Comparison of ENCODE assay signal across 24 cellular contexts in genomic region chr12:56529656-56530055, GRCh38. TPM values are rescaled to one million over a fixed set of nuclear protein-coding genes. Genes with fewer than 3 reads are reported as not detected.
DNase-seq lines count a peak whose midpoint lies in the region; ATAC-seq, FAIRE-seq and TF ChIP-seq lines count a peak whose summit lies in the region.
"Had no signal": no experiment of that assay in that cellular context is flagged by ENCODE, and none has a peak within 500 bp of the region (broad histone marks: within the 10 kb centered on the region; RNA-seq: fewer than 3 reads in every experiment).

No MANE protein-coding gene starts in this region.

- no peak for TF ChIP-seq POLR2A in transverse colon (IDR thresholded peaks at IDR 0.05)

- no peak for TF ChIP-seq CTCF in left ventricle myocardium inferior (IDR thresholded peaks at IDR 0.05; ENCODE audit: borderline replicate concordance)
- TF ChIP-seq CTCF in heart right ventricle (IDR thresholded peaks at IDR 0.05): no peak
- no peak for TF ChIP-seq CTCF in astrocyte (IDR thresholded peaks at IDR 0.05; ENCODE audit: insufficient read depth, low read depth, low read length)
- TF ChIP-seq CTCF in fibroblast of villous mesenchyme (IDR thresholded peaks at IDR 0.05; ENCODE audit: insufficient read depth, low read depth, low read length): no peak
- TF ChIP-seq CTCF in transverse colon (IDR thresholded peaks at IDR 0.05): no peak

- H3K36me3 Mint-ChIP-seq in astrocyte (ENCODE audit: low read depth, unreplicated experiment): peaks cover 4% of the 10 kb centered on the region
- H3K36me3 Mint-ChIP-seq: stimulated activated memory B cell treated with anti-CD40 and anti-IgM and Interleukin-4, amounts not matched to agents 10 μg/mL and 1 μg/mL and 100 μg/mL, for 72 hours had no signal

- H3K27me3 ChIP-seq in left ventricle myocardium inferior (ENCODE audit: low read depth) (no peaks in the 10 kb centered on the region), heart right ventricle (no peaks in the 10 kb centered on the region), astrocyte (ENCODE audit: insufficient read depth, low read length) (no peaks in the 10 kb centered on the region), transverse colon (no peaks in the 10 kb centered on the region)
- H3K27me3 ChIP-seq: cardiac muscle cell, tibial nerve had no signal

- H3K36me3 ChIP-seq in left ventricle myocardium inferior (no peaks in the 10 kb centered on the region), heart right ventricle (peaks cover 0 to 15% (median 0%) of the 10 kb centered on the region in 9 donors), astrocyte (ENCODE audit: insufficient read depth, low read length) (no peaks in the 10 kb centered on the region), transverse colon (no peaks in the 10 kb centered on the region)
- H3K36me3 ChIP-seq: cardiac muscle cell, tibial nerve had no signal

- H3K27me3 Mint-ChIP-seq in astrocyte (ENCODE audit: low read depth, unreplicated experiment): no peaks in the 10 kb centered on the region
- H3K27me3 Mint-ChIP-seq: B cell; stimulated activated memory B cell treated with anti-CD40 and anti-IgM and Interleukin-4, amounts not matched to agents 10 μg/mL and 1 μg/mL and 100 μg/mL, for 72 hours had no signal

- H3K9ac ChIP-seq in astrocyte (ENCODE audit: low read length): no peak overlapping the region

- H2AFZ ChIP-seq in astrocyte (ENCODE audit: low read depth, low read length): no peak overlapping the region

- peak overlapping the region; percentile 28 for H3K27ac ChIP-seq in left ventricle myocardium inferior (replicated peaks)
- no peak overlapping the region for H3K27ac ChIP-seq in heart right ventricle
- no peak overlapping the region for H3K27ac ChIP-seq in astrocyte (ENCODE audit: low read depth, low read length)
- peak overlapping the region in 2 of 4 donors; percentile 17 to 28 for H3K27ac ChIP-seq in transverse colon
- H3K27ac ChIP-seq: cardiac muscle cell had no signal

- H3K4me3 Mint-ChIP-seq in astrocyte (ENCODE audit: unreplicated experiment): no peak overlapping the region
- H3K4me3 Mint-ChIP-seq: B cell; stimulated activated memory B cell treated with anti-CD40 and anti-IgM and Interleukin-4, amounts not matched to agents 10 μg/mL and 1 μg/mL and 100 μg/mL, for 72 hours had no signal

- no peak for FAIRE-seq in astrocyte (lab: Jason Lieb, UNC)
- FAIRE-seq: GM12878 had no signal

- no peaks in the 10 kb centered on the region for H3K9me3 Mint-ChIP-seq in astrocyte (ENCODE audit: unreplicated experiment)
- H3K9me3 Mint-ChIP-seq: stimulated activated memory B cell treated with anti-CD40 and anti-IgM and Interleukin-4, amounts not matched to agents 10 μg/mL and 1 μg/mL and 100 μg/mL, for 72 hours had no signal

- H3K4me1 Mint-ChIP-seq in astrocyte (ENCODE audit: low read depth, unreplicated experiment): peaks cover 26% of the 10 kb centered on the region
- H3K4me1 Mint-ChIP-seq: B cell; stimulated activated memory B cell treated with anti-CD40 and anti-IgM and Interleukin-4, amounts not matched to agents 10 μg/mL and 1 μg/mL and 100 μg/mL, for 72 hours had no signal

- H3K9me3 ChIP-seq in left ventricle myocardium inferior (replicated peaks) (no peaks in the 10 kb centered on the region), heart right ventricle (no peaks in the 10 kb centered on the region), astrocyte (ENCODE audit: insufficient read depth, low read depth, low read length) (no peaks in the 10 kb centered on the region), transverse colon (no peaks in the 10 kb centered on the region)
- H3K9me3 ChIP-seq: tibial nerve had no signal

- no peak for ATAC-seq in heart right ventricle
- ATAC-seq in HG02852 (IDR thresholded peaks at IDR 0.05; ENCODE audit: unreplicated experiment): no peak
- ATAC-seq in GM21423 (IDR thresholded peaks at IDR 0.05; ENCODE audit: unreplicated experiment): no peak
- ATAC-seq: activated CD4-positive, CD25-positive, alpha-beta regulatory T cell treated with anti-CD3 and anti-CD28 coated beads, Interleukin-2, amount 50 U/mL, for 24 hours; GM12878; stimulated activated memory B cell treated with anti-CD40 and anti-IgM and Interleukin-4, amounts not matched to agents 10 μg/mL and 1 μg/mL and 100 μg/mL, for 72 hours had no signal

- no peak for TF ChIP-seq EP300 in transverse colon (IDR thresholded peaks at IDR 0.05; ENCODE audit: low read depth)

- peaks cover 71% of the 10 kb centered on the region for H3K4me1 ChIP-seq in left ventricle myocardium inferior
- H3K4me1 ChIP-seq in heart right ventricle: peaks cover 0 to 74% (median 41%) of the 10 kb centered on the region in 9 donors
- peaks cover 9% of the 10 kb centered on the region for H3K4me1 ChIP-seq in astrocyte (ENCODE audit: insufficient read depth, low read length)
- peaks cover 0 to 45% (median 15%) of the 10 kb centered on the region in 4 donors for H3K4me1 ChIP-seq in transverse colon

- H3K4me3 ChIP-seq in left ventricle myocardium inferior: no peak overlapping the region
- no peak overlapping the region for H3K4me3 ChIP-seq in heart right ventricle
- no peak overlapping the region for H3K4me3 ChIP-seq in astrocyte (ENCODE audit: insufficient read depth, low read depth, low read length)
- no peak overlapping the region for H3K4me3 ChIP-seq in fibroblast of villous mesenchyme (ENCODE audit: low read depth, low read length)
- H3K4me3 ChIP-seq in transverse colon: no peak overlapping the region
- H3K4me3 ChIP-seq: cardiac muscle cell, GM12878, smooth muscle cell, tibial nerve had no signal

- H4K20me1 ChIP-seq in astrocyte (ENCODE audit: insufficient read depth, low read length): peaks cover 27% of the 10 kb centered on the region

- intact Hi-C loops in left ventricle myocardium inferior (cut with micrococcal nuclease) (no loop called here), heart right ventricle (cut with DNase I) (no loop called here), transverse colon (cut with DNase I; ENCODE audit: low total_unique reads) (no loop called here)

- peak overlapping the region; percentile 63 for H3K27ac Mint-ChIP-seq in astrocyte (ENCODE audit: unreplicated experiment)
- H3K27ac Mint-ChIP-seq: B cell; stimulated activated memory B cell treated with anti-CD40 and anti-IgM and Interleukin-4, amounts not matched to agents 10 μg/mL and 1 μg/mL and 100 μg/mL, for 72 hours had no signal

- whole genome bisulfite sequencing in heart right ventricle, 2 donors: 93% methylated on average over 4 of the region's 4 CpGs
- WGBS in transverse colon (ENCODE audit: low coverage in 1 of 2), 2 donors: 82 to 92% methylated on average over 4 of the region's 4 CpGs

- DNase-seq in left ventricle myocardium inferior: no peak
- no peak for DNase-seq in heart right ventricle
- no peak for DNase-seq in astrocyte (ENCODE audit: low read depth)
- DNase-seq in fibroblast of villous mesenchyme (ENCODE audit: low read depth): peak; percentile 32
- no peak for DNase-seq in transverse colon
- no peak for DNase-seq in iPS-NIHi11 (ENCODE audit: low spot score)
- DNase-seq: activated T-cell treated with anti-CD3 and anti-CD28 coated beads, Interleukin-2, amount 50 U/mL, for 1 hour; amniotic stem cell; DMS79; Kasumi-1; NCI-H1105 treated with DMSO at 0.1 percent for 48 hours; NCI-H510A; nucleus accumbens; T-helper 9 cell had no signal

- no peak overlapping the region for H3K4me2 ChIP-seq in astrocyte (ENCODE audit: low read length)
- H3K4me2 ChIP-seq: smooth muscle cell had no signal

- in situ Hi-C loops in transverse colon (cut with MboI; ENCODE audit: low pct_ligation_motif_present in 1 of 4, low pct_unique_long_range_greater_than_20kb in 1 of 4, low sequenced_read_pairs in 3 of 4): no loop called here

- peaks cover 93% of the 10 kb centered on the region for H3K79me2 ChIP-seq in astrocyte (ENCODE audit: insufficient read depth, low read length)

RNA-seq across cellular contexts. Expression of gene RBMS2, which starts 8.0 kb away (rescaled TPM):
- total RNA-seq in left ventricle myocardium inferior (33.2 TPM), heart right ventricle (10 to 100 TPM; 24.5 to 39.6 (median 31.5) TPM), astrocyte (88.3 and 111 TPM in 2 replicates), fibroblast of villous mesenchyme (21.9 and 32.8 TPM in 2 replicates), transverse colon (10 to 100 TPM; 17.3 to 55.1 (median 25.2) TPM)
- polyA plus RNA-seq in heart right ventricle: 10 to 100 TPM in 1 of 2 donors, 1 to 10 TPM in 1; 6.4 to 13.5 TPM

RNA-seq across cellular contexts. Expression of gene GLS2, which starts 41.7 kb away (rescaled TPM):
- 0.49 TPM for total RNA-seq in left ventricle myocardium inferior
- total RNA-seq in heart right ventricle: 1 to 10 TPM in 2 of 10 donors, under 1 TPM in 8; 0.19 to 1.4 (median 0.52) TPM
- under 1 TPM; 0.22 to 0.59 TPM for polyA plus RNA-seq in heart right ventricle
- total RNA-seq in astrocyte: 0.94 and 1.1 TPM in 2 replicates
- under 0.01 TPM in 1 of 2 replicates, not detected in the other for total RNA-seq in fibroblast of villous mesenchyme
- under 1 TPM in 2 of 4 donors, not detected in 2; 0.41 to 0.95 TPM for total RNA-seq in transverse colon
- total RNA-seq: myocyte had no signal
